ENCODE assay signal across 8 cellular contexts in genomic region chr11:67507891-67508485, GRCh38. TPM values are rescaled to one million over a fixed set of nuclear protein-coding genes. Genes with fewer than 3 reads are reported as not detected.
A peak's percentile ranks its signal among the peaks of the same experiment; 100 is the strongest.
DNase-seq lines count a peak whose midpoint lies in the region; ATAC-seq and TF ChIP-seq lines count a peak whose summit lies in the region.

A gene with protein sequence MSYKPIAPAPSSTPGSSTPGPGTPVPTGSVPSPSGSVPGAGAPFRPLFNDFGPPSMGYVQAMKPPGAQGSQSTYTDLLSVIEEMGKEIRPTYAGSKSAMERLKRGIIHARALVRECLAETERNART (minus strand): TSS chr11:67508162. CDS start chr11:67508082, 80 bp downstream.

- H3K9me3 Mint-ChIP-seq in activated CD4-positive, alpha-beta T cell treated with anti-CD3 and anti-CD28 coated beads, Interleukin-2, amount 10 ng/mL, durations not matched to agents 24 days and 14 days, result no peaks in the 10 kb centered on the region

- H3K4me3 ChIP-seq in BJ (ENCODE audit: low read depth, low read length) (peak within 1 kb of the TSS; percentile 74), colonic mucosa (peak within 1 kb of the TSS; percentile 66)

- TF ChIP-seq CTCF in BJ (IDR thresholded peaks at IDR 0.05; ENCODE audit: insufficient read depth, low read depth, low read length) (no peak), colonic mucosa (IDR thresholded peaks at IDR 0.05) (no peak)

- POLR2A ChIA-PET in BJ (lab: Charles Lee), result no interaction called here

- peak within 1 kb of the TSS; percentile 92 for H3K27ac ChIP-seq in colonic mucosa

- peak within 1 kb of the TSS; percentile 95 for H3K4me3 Mint-ChIP-seq in activated CD4-positive, alpha-beta T cell treated with anti-CD3 and anti-CD28 coated beads, Interleukin-2, amount 10 ng/mL, durations not matched to agents 24 days and 14 days

- H3K9ac ChIP-seq in colonic mucosa (ENCODE audit: low read depth in 2 of 2, low read length in 2 of 2), result peak within 1 kb of the TSS; percentile 84 to 95

- ATAC-seq in GM19324 (IDR thresholded peaks at IDR 0.05; ENCODE audit: low FRiP score, unreplicated experiment), result peak; percentile 84
- ATAC-seq in HG03469 (IDR thresholded peaks at IDR 0.05; ENCODE audit: unreplicated experiment), result peak; percentile 47
- peak; percentile 63 for ATAC-seq in left colon

- H3K36me3 Mint-ChIP-seq in activated CD4-positive, alpha-beta T cell treated with anti-CD3 and anti-CD28 coated beads, Interleukin-2, amount 10 ng/mL, durations not matched to agents 24 days and 14 days (ENCODE audit: low read depth), result peaks cover 20% of the 10 kb centered on the region

- H3K36me3 ChIP-seq in BJ (ENCODE audit: control insufficient read depth, insufficient read depth, low read length) (no peaks in the 10 kb centered on the region), colonic mucosa (no peaks in the 10 kb centered on the region)

- H3K27me3 Mint-ChIP-seq in activated CD4-positive, alpha-beta T cell treated with anti-CD3 and anti-CD28 coated beads, Interleukin-2, amount 10 ng/mL, durations not matched to agents 24 days and 14 days, result peaks cover 10% of the 10 kb centered on the region

- H3K9me3 ChIP-seq in colonic mucosa, result no peaks in the 10 kb centered on the region

- CTCF ChIA-PET in BJ (lab: Yijun Ruan, JAX), result interaction anchor here (0.7 to 0.8 kb wide), 2 partner anchors 15 to 161 kb away, joined by 3 read pairs; no protein-coding TSS in a partner anchor

- peak; percentile 96 for DNase-seq in BJ (ENCODE audit: low read depth)
- peak; percentile 98 for DNase-seq in NCI-H526 treated with DMSO at 0.1 percent for 48 hours (lab: John Stamatoyannopoulos, UW)
- DNase-seq in activated CD4-positive, alpha-beta T cell treated with anti-CD3 and anti-CD28 coated beads, Interleukin-2, amount 10 ng/mL, durations not matched to agents 24 days and 14 days, result peak; percentile 99
- DNase-seq in colonic mucosa, result peak; percentile 100
- DNase-seq in left colon, result peak; percentile 99 to 100
- peak; percentile 99 for DNase-seq in stimulated activated CD4-positive, alpha-beta T cell treated with anti-CD3 and anti-CD28 coated beads, Interleukin-1b, Interleukin-23, amount 100 ng/mL, for 48 hours

- H3K4me1 ChIP-seq in colonic mucosa, result peaks cover 23% of the 10 kb centered on the region

- intact Hi-C loops in activated CD4-positive, alpha-beta T cell treated with anti-CD3 and anti-CD28 coated beads, Interleukin-2, amount 10 ng/mL, durations not matched to agents 24 days and 14 days (cut with micrococcal nuclease), result loop anchor here (1.0 to 5.0 kb wide), 4 partner anchors 74 to 267 kb away; partner anchors contain the start of genes GSTP1, NDUFV1 and POLD4
- intact Hi-C loops in colonic mucosa (cut with DNase I), result loop anchor here (5.0 kb wide), 2 partner anchors 116 to 161 kb away; partner anchors contain the start of gene RAD9A
- intact Hi-C loops in left colon (cut with DNase I, micrococcal nuclease), result loop anchor here in 1 of 2 donors (10.0 kb wide), 1 partner anchor 113 kb away; the partner anchor contains the start of gene RAD9A

- H3K27ac Mint-ChIP-seq in activated CD4-positive, alpha-beta T cell treated with anti-CD3 and anti-CD28 coated beads, Interleukin-2, amount 10 ng/mL, durations not matched to agents 24 days and 14 days, result peak within 1 kb of the TSS; percentile 97

- peaks cover 35% of the 10 kb centered on the region for H3K4me1 Mint-ChIP-seq in activated CD4-positive, alpha-beta T cell treated with anti-CD3 and anti-CD28 coated beads, Interleukin-2, amount 10 ng/mL, durations not matched to agents 24 days and 14 days

- H3K27me3 ChIP-seq in BJ (ENCODE audit: control insufficient read depth, insufficient read depth, low read length) (peaks cover 1% of the 10 kb centered on the region; the same call in 1 of the 2 replicates), colonic mucosa (no peaks in the 10 kb centered on the region)

RNA-seq across cellular contexts. Expression of the gene that starts here (rescaled TPM):
- polyA plus RNA-seq in BJ (2011; rRNA removed), result 15.4 and 30.4 TPM in 2 replicates
- polyA minus RNA-seq in BJ (2011; rRNA and poly(A)+ RNA removed), result 16.6 and 25.4 TPM in 2 replicates
- 93.5 and 97.9 TPM in 2 replicates for total RNA-seq in activated CD4-positive, alpha-beta T cell treated with anti-CD3 and anti-CD28 coated beads, Interleukin-2, amount 10 ng/mL, durations not matched to agents 24 days and 14 days
- total RNA-seq in colonic mucosa (100 to 1,000 TPM in 1 of 2 donors, 10 to 100 TPM in 1; 91.6 to 142 TPM), left colon (10 to 100 TPM; 79.5 to 86.2 TPM)

Comparison
In these comparisons a context has a peak if more than half of its experiments do, and no peak if none do; other contexts are left out.
1. Peak in every context shown above with its lines: DNase-seq, ATAC-seq, H3K4me3 ChIP-seq and H3K27ac ChIP-seq.